ENCODE assay signal across 1 cellular context in the genomic region with DNA sequence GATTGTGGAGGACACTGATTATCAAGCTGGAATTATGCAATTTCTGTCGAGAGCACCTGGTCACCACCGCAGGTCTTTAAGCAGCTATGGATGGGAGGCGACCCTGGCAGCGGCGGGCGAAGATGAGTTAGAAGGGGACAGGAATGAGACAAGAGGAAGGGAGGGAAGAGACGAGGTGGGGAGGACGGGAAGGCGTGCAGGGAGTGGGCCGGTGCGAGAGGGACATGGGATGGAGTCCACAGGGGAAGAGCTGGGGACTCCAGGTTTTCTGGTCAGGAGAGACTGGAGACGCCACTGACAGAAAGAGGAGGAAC.
TF ChIP-seq lines count a peak whose summit lies in the region.

No MANE protein-coding gene starts in this region.

TF ChIP-seq in HepG2, 621 proteins besides CTCF, POLR2A, EP300 and RAD21 (continued from another document):
- TF ChIP-seq PRDM15 (CRISPR knock-in tag; IDR thresholded peaks at IDR 0.05) (no peak), ZMYM2 (CRISPR knock-in tag; IDR thresholded peaks at IDR 0.05) (0 out of 2 replicates have a peak, but pooled peaks have one; percentile 1), ZNF891 (CRISPR knock-in tag; IDR thresholded peaks at IDR 0.05) (0 out of 2 replicates have a peak, but pooled peaks have one; percentile 12), EEA1 (CRISPR knock-in tag; IDR thresholded peaks at IDR 0.05; ENCODE audit: borderline replicate concordance) (no peak)
